In genomic region chr4:37787883-37788505, GRCh38 we compare ENCODE assay signal across 4 cellular contexts. TPM values are rescaled to one million over a fixed set of nuclear protein-coding genes. Genes with fewer than 3 reads are reported as not detected.
DNase-seq lines count a peak whose midpoint lies in the region; ATAC-seq and TF ChIP-seq lines count a peak whose summit lies in the region.
"Not testable (repeated sequence)": the region's sequence is repeated elsewhere in the genome, so short reads cannot be mapped to it uniquely, and the experiment has no call there.

No MANE protein-coding gene starts in this region.

- not testable (repeated sequence) for H3K27me3 Mint-ChIP-seq in activated CD4-positive, alpha-beta memory T cell treated with anti-CD3 and anti-CD28 coated beads for 36 hours

- peaks cover 11% of the 10 kb centered on the region for H3K9me3 Mint-ChIP-seq in activated CD4-positive, alpha-beta memory T cell treated with anti-CD3 and anti-CD28 coated beads for 36 hours

- H3K27ac Mint-ChIP-seq in activated CD4-positive, alpha-beta memory T cell treated with anti-CD3 and anti-CD28 coated beads for 36 hours = not testable (repeated sequence)

- ATAC-seq in left colon = peak; percentile 62

- not testable (repeated sequence) for H3K4me3 ChIP-seq in colonic mucosa

- CTCF ChIA-PET in activated CD4-positive, alpha-beta memory T cell treated with anti-CD3 and anti-CD28 coated beads for 36 hours (lab: Charles Lee) = interaction anchor here (1.2 kb wide), 1 partner anchor 14 kb away, joined by 3 read pairs; no protein-coding TSS in a partner anchor

- H3K4me3 Mint-ChIP-seq in activated CD4-positive, alpha-beta memory T cell treated with anti-CD3 and anti-CD28 coated beads for 36 hours = not testable (repeated sequence)

- H3K9ac ChIP-seq in colonic mucosa (ENCODE audit: low read depth in 2 of 2, low read length in 2 of 2) = not testable (repeated sequence)

- intact Hi-C loops in activated CD4-positive, alpha-beta memory T cell treated with anti-CD3 and anti-CD28 coated beads for 36 hours (cut with micrococcal nuclease); left colon (cut with DNase I, micrococcal nuclease): not testable (repeated sequence)
- intact Hi-C loops in colonic mucosa (cut with DNase I) = loop anchor here (10.0 kb wide), 1 partner anchor 93 kb away; no protein-coding TSS in a partner anchor

- H3K4me1 Mint-ChIP-seq in activated CD4-positive, alpha-beta memory T cell treated with anti-CD3 and anti-CD28 coated beads for 36 hours (ENCODE audit: low read depth) = not testable (repeated sequence)

- peak overlapping the region; percentile 1 for H3K27ac ChIP-seq in colonic mucosa

- POLR2A ChIA-PET in activated CD4-positive, alpha-beta memory T cell treated with anti-CD3 and anti-CD28 coated beads for 36 hours (lab: Charles Lee) = not testable (repeated sequence)

- not testable (repeated sequence) for TF ChIP-seq CTCF in colonic mucosa (IDR thresholded peaks at IDR 0.05)

- DNase-seq in DMS 273 (lab: John Stamatoyannopoulos, UW; ENCODE audit: unreplicated experiment) = peak; percentile 2
- DNase-seq in activated CD4-positive, alpha-beta memory T cell treated with anti-CD3 and anti-CD28 coated beads for 36 hours = peak; percentile 30
- DNase-seq in colonic mucosa, left colon: not testable (repeated sequence)

- H3K36me3 Mint-ChIP-seq in activated CD4-positive, alpha-beta memory T cell treated with anti-CD3 and anti-CD28 coated beads for 36 hours = not testable (repeated sequence)

- not testable (repeated sequence) for H3K27me3 ChIP-seq in colonic mucosa

- H3K4me1 ChIP-seq in colonic mucosa = not testable (repeated sequence)

- not testable (repeated sequence) for H3K36me3 ChIP-seq in colonic mucosa

- H3K9me3 ChIP-seq in colonic mucosa = not testable (repeated sequence)

RNA-seq across cellular contexts. Expression of gene PGM2, which starts 38.5 kb away (rescaled TPM):
- total RNA-seq in activated CD4-positive, alpha-beta memory T cell treated with anti-CD3 and anti-CD28 coated beads for 36 hours = 10 to 100 TPM; 65.7 to 66.0 TPM
- total RNA-seq in colonic mucosa = 10 to 100 TPM; 32.6 to 37.2 TPM
- total RNA-seq in left colon = 10 to 100 TPM; 28.2 to 29.8 TPM
